Comparison of ENCODE assay signal across 17 cellular contexts in the genomic region with DNA sequence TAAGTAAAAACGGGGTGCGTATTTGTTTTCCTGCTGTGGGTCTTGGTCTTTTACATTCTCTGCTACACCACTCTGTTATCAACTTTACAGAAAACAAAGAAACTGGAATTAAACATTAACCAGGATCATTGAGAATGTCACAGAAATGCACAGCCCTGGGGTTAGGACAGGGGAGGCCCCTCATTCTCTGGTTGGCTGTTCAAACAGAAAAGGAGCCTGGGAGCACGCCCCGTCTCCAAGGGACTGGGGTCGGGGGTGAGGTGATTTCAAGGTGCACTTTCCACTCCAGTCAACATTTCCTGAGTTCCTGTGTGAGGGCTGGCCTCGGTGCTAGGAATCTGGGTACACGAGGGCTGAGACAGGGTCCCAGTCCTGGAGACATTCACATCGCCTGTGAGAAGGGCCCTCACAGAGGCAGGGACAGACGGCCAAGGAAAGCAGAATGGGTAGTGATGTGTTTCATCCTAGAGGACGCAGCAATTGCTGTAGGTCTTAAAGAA. TPM values are rescaled to one million over a fixed set of nuclear protein-coding genes. Genes with fewer than 3 reads are reported as not detected.
"Had no signal": no experiment of that assay in that cellular context is flagged by ENCODE, and none has a peak within 500 bp of the region (broad histone marks: within the 10 kb centered on the region; RNA-seq: fewer than 3 reads in every experiment).

No MANE protein-coding gene starts in this region.

- DNase-seq: activated effector memory CD4-positive, alpha-beta T cell treated with Interleukin-2 at 50 U/mL for 16 hours; activated T-cell treated with anti-CD3 and anti-CD28 coated beads, Interleukin-2, amount 50 U/mL, for 1 hour; amygdala; brain microvascular endothelial cell; cerebellar nuclear complex; foreskin fibroblast; left ventricle myocardium superior; sigmoid colon; stimulated activated naive CD4-positive, alpha-beta T cell; upper lobe of right lung had no signal

- H3K27ac Mint-ChIP-seq: activated naive CD4-positive, alpha-beta T cell treated with anti-CD3 and anti-CD28 coated beads, Interleukin-2, amount 50 U/mL, for 72 hours had no signal

- H3K27ac ChIP-seq: brain microvascular endothelial cell, esophagus muscularis mucosa, sigmoid colon, upper lobe of right lung had no signal

- H3K4me3 ChIP-seq: esophagus muscularis mucosa, sigmoid colon, upper lobe of right lung had no signal

- ATAC-seq: activated CD4-positive, CD25-positive, alpha-beta regulatory T cell treated with anti-CD3 and anti-CD28 coated beads, Interleukin-2, amount 50 U/mL, for 24 hours; activated naive CD4-positive, alpha-beta T cell treated with anti-CD3 and anti-CD28 coated beads, Interleukin-2, amount 50 U/mL, for 72 hours; left ventricle myocardium superior; SK-N-SH treated with all-trans-retinoic acid at 6 μM for 48 hours; upper lobe of right lung had no signal

RNA-seq across cellular contexts. Expression of gene CPN2, which starts 30.3 kb away (rescaled TPM):
- total RNA-seq: activated naive CD4-positive, alpha-beta T cell treated with anti-CD3 and anti-CD28 coated beads, Interleukin-2, amount 50 U/mL, for 72 hours; dermis microvascular lymphatic vessel endothelial cell; esophagus muscularis mucosa; sigmoid colon; T-helper 1 cell treated with Interleukin-12 subunit alpha and Interleukin-12 subunit beta and Interleukin-4 antibody, amounts not matched to agents 30 ng/mL and 1 ng/mL, for 36 hours; temporal lobe; upper lobe of right lung had no signal

RNA-seq across cellular contexts. Expression of gene LRRC15, which starts 48.7 kb away (rescaled TPM):
- total RNA-seq: activated naive CD4-positive, alpha-beta T cell treated with anti-CD3 and anti-CD28 coated beads, Interleukin-2, amount 50 U/mL, for 72 hours; T-helper 1 cell treated with Interleukin-12 subunit alpha and Interleukin-12 subunit beta and Interleukin-4 antibody, amounts not matched to agents 30 ng/mL and 1 ng/mL, for 36 hours; temporal lobe had no signal
